10 cellular contexts compared by ENCODE assay signal in the genomic region with DNA sequence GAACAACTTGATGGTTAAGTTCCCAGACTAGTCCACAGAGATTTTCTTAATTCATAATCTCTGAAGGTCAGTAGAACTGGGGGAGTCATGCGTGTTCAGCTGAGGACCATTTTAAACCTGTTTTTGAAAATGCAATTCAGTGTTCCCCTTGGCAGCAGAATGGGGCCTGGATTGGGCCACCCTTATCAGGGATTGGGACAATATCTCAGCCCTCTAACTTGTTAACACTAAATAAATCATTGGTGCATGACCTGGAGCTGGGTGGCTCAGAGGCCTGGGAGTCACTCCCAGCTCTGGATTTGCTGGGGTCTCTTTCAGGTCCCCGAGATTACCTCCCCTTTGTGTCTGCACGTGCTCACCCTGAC. TPM values are rescaled to one million over a fixed set of nuclear protein-coding genes. Genes with fewer than 3 reads are reported as not detected.
DNase-seq lines count a peak whose midpoint lies in the region; ATAC-seq, FAIRE-seq and TF ChIP-seq lines count a peak whose summit lies in the region.
"Had no signal": no experiment of that assay in that cellular context is flagged by ENCODE, and none has a peak within 500 bp of the region (broad histone marks: within the 10 kb centered on the region; RNA-seq: fewer than 3 reads in every experiment).

No MANE protein-coding gene starts in this region.

- no peak for TF ChIP-seq POLR2A in suprapubic skin (IDR thresholded peaks at IDR 0.05)

- no peak for TF ChIP-seq CTCF in suprapubic skin (IDR thresholded peaks at IDR 0.05)

- CTCF ChIA-PET in activated CD4-positive, alpha-beta T cell treated with anti-CD3 and anti-CD28 coated beads for 36 hours (lab: Charles Lee), result interaction anchor here (0.6 to 2.0 kb wide), 17 partner anchors 8 to 503 kb away, joined by 3 to 10 read pairs (median 3); no protein-coding TSS in a partner anchor

- no peaks in the 10 kb centered on the region for H3K9me3 ChIP-seq in suprapubic skin

- H3K4me1 ChIP-seq in suprapubic skin, result peaks cover 50% of the 10 kb centered on the region

- H3K4me3 Mint-ChIP-seq in activated CD4-positive, alpha-beta T cell treated with anti-CD3 and anti-CD28 coated beads for 36 hours, result peak overlapping the region; percentile 60
- peak overlapping the region; percentile 0 for H3K4me3 Mint-ChIP-seq in activated naive CD8-positive, alpha-beta T cell treated with anti-CD3 and anti-CD28 coated beads, Interleukin-2, amount 50 U/mL, for 24 hours
- H3K4me3 Mint-ChIP-seq: naive B cell had no signal

- POLR2A ChIA-PET in activated CD4-positive, alpha-beta T cell treated with anti-CD3 and anti-CD28 coated beads for 36 hours (lab: Charles Lee), result interaction anchor here (0.6 to 1.5 kb wide), 5 partner anchors 53 to 214 kb away, joined by 3 to 9 read pairs (median 3); no protein-coding TSS in a partner anchor

- WGBS in suprapubic skin, result 46% methylated on average over 3 of the region's 3 CpGs

- no peak for TF ChIP-seq EP300 in suprapubic skin (IDR thresholded peaks at IDR 0.05)

- intact Hi-C loops in activated CD4-positive, alpha-beta T cell treated with anti-CD3 and anti-CD28 coated beads for 36 hours (cut with DNase I, micrococcal nuclease), result loop anchor here (1.0 to 5.0 kb wide), 7 partner anchors 51 to 220 kb away; no protein-coding TSS in a partner anchor

- H3K27ac ChIP-seq in suprapubic skin, result peak overlapping the region; percentile 50

- peak overlapping the region; percentile 94 for H3K27ac Mint-ChIP-seq in activated CD4-positive, alpha-beta T cell treated with anti-CD3 and anti-CD28 coated beads for 36 hours
- H3K27ac Mint-ChIP-seq in activated naive CD8-positive, alpha-beta T cell treated with anti-CD3 and anti-CD28 coated beads, Interleukin-2, amount 50 U/mL, for 24 hours, result peak overlapping the region; percentile 96

- no peaks in the 10 kb centered on the region for H3K9me3 Mint-ChIP-seq in activated CD4-positive, alpha-beta T cell treated with anti-CD3 and anti-CD28 coated beads for 36 hours (ENCODE audit: low read depth)
- H3K9me3 Mint-ChIP-seq in activated naive CD8-positive, alpha-beta T cell treated with anti-CD3 and anti-CD28 coated beads, Interleukin-2, amount 50 U/mL, for 24 hours, result no peaks in the 10 kb centered on the region

- no peaks in the 10 kb centered on the region for H3K27me3 ChIP-seq in suprapubic skin

- H3K27me3 Mint-ChIP-seq in activated CD4-positive, alpha-beta T cell treated with anti-CD3 and anti-CD28 coated beads for 36 hours, result no peaks in the 10 kb centered on the region
- no peaks in the 10 kb centered on the region for H3K27me3 Mint-ChIP-seq in activated naive CD8-positive, alpha-beta T cell treated with anti-CD3 and anti-CD28 coated beads, Interleukin-2, amount 50 U/mL, for 24 hours
- H3K27me3 Mint-ChIP-seq: naive B cell had no signal

- H3K36me3 Mint-ChIP-seq in activated CD4-positive, alpha-beta T cell treated with anti-CD3 and anti-CD28 coated beads for 36 hours (ENCODE audit: low read depth), result peaks cover 70% of the 10 kb centered on the region
- peaks cover 56% of the 10 kb centered on the region for H3K36me3 Mint-ChIP-seq in activated naive CD8-positive, alpha-beta T cell treated with anti-CD3 and anti-CD28 coated beads, Interleukin-2, amount 50 U/mL, for 24 hours (ENCODE audit: low read depth)

- peaks cover 89% of the 10 kb centered on the region for H3K4me1 Mint-ChIP-seq in activated CD4-positive, alpha-beta T cell treated with anti-CD3 and anti-CD28 coated beads for 36 hours
- H3K4me1 Mint-ChIP-seq in activated naive CD8-positive, alpha-beta T cell treated with anti-CD3 and anti-CD28 coated beads, Interleukin-2, amount 50 U/mL, for 24 hours, result peaks cover 79% of the 10 kb centered on the region

- FAIRE-seq in RCC 7860 (lab: Jason Lieb, UNC), result no peak

- H3K36me3 ChIP-seq in suprapubic skin, result peaks cover 12% of the 10 kb centered on the region

- DNase-seq in activated CD4-positive, alpha-beta T cell treated with anti-CD3 and anti-CD28 coated beads for 36 hours, result no peak
- no peak for DNase-seq in activated CD4-positive, alpha-beta T cell treated with anti-CD3 and anti-CD28 coated beads for 4 hours
- DNase-seq in activated naive CD8-positive, alpha-beta T cell treated with anti-CD3 and anti-CD28 coated beads, Interleukin-2, amount 50 U/mL, for 24 hours, result no peak
- no peak for DNase-seq in left lobe of liver (ENCODE audit: low spot score)
- DNase-seq in suprapubic skin (ENCODE audit: low spot score in 2 of 2), result no peak
- no peak for DNase-seq in RCC 7860 (ENCODE audit: low spot score)
- DNase-seq: naive B cell, NCI-H2081 treated with DMSO at 0.1 percent for 48 hours had no signal

- no peak for ATAC-seq in activated CD4-positive, alpha-beta T cell treated with anti-CD3 and anti-CD28 coated beads for 36 hours
- no peak for ATAC-seq in activated naive CD8-positive, alpha-beta T cell treated with anti-CD3 and anti-CD28 coated beads, Interleukin-2, amount 50 U/mL, for 24 hours
- ATAC-seq in left lobe of liver, result peak; percentile 26
- ATAC-seq in HG02884 (IDR thresholded peaks at IDR 0.05; ENCODE audit: unreplicated experiment), result no peak
- ATAC-seq in HG02623 (IDR thresholded peaks at IDR 0.05; ENCODE audit: unreplicated experiment), result no peak

- H3K4me3 ChIP-seq in suprapubic skin, result no peak overlapping the region

RNA-seq across cellular contexts. Expression of a gene that starts 55.3 kb away (rescaled TPM):
- 100 to 1,000 TPM; 102 to 117 TPM for total RNA-seq in activated CD4-positive, alpha-beta T cell treated with anti-CD3 and anti-CD28 coated beads for 36 hours
- total RNA-seq in left lobe of liver (26.2 TPM), suprapubic skin (10 to 100 TPM; 39.3 to 56.7 (median 45.8) TPM)

RNA-seq across cellular contexts. Expression of a gene that starts 55.3 kb away (rescaled TPM):
- 10 to 100 TPM; 18.2 to 22.9 TPM for total RNA-seq in activated CD4-positive, alpha-beta T cell treated with anti-CD3 and anti-CD28 coated beads for 36 hours
- total RNA-seq in left lobe of liver (9.1 TPM), suprapubic skin (10 to 100 TPM; 35.8 to 58.1 (median 48.5) TPM)
